ENCODE assay signal across 2 cellular contexts in genomic region chr10:62626096-62626495, GRCh38.
TF ChIP-seq lines count a peak whose summit lies in the region.

No MANE protein-coding gene starts in this region.

TF ChIP-seq in A549, 52 proteins besides CTCF, POLR2A, EP300 and RAD21 (continued from another document):
- no peak for TF ChIP-seq HOXA7 (CRISPR knock-in tag; IDR thresholded peaks at IDR 0.05)
- TF ChIP-seq EHMT2 (IDR thresholded peaks at IDR 0.05; ENCODE audit: low read depth) = no peak
- no peak for TF ChIP-seq SMC3 (IDR thresholded peaks at IDR 0.05)

TF ChIP-seq in HCT116, 20 proteins besides CTCF, POLR2A, EP300 and RAD21 (continued from another document):
- no peak for TF ChIP-seq CEBPB (IDR thresholded peaks at IDR 0.05; ENCODE audit: low read depth)
- no peak for TF ChIP-seq REST (IDR thresholded peaks at IDR 0.05; ENCODE audit: low read depth)
- TF ChIP-seq ZNF274 (IDR thresholded peaks at IDR 0.05; ENCODE audit: low read depth, low read length) = no peak
- TF ChIP-seq ELF1 (IDR thresholded peaks at IDR 0.05; ENCODE audit: borderline replicate concordance, low read depth) = no peak
